Comparison of ENCODE assay signal across 24 cellular contexts in the genomic region with DNA sequence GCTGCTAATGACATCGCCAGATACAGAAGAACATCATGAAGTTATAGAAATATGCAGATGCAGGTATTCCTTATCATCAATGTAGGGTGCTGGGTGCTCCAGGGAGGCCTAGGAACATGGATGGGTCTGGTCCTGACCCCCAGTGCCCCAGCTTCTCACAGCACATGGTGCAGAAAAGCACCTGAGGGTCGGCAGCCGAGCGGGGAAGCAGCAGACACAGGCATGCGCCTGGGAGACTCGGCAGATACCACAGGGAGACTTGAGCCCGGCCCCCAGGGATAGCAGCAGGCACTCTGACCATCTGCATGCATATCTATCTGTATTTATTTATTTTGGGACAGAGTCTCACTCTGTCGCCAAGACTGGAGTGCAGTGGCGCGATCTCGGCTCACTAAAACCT. TPM values are rescaled to one million over a fixed set of nuclear protein-coding genes. Genes with fewer than 3 reads are reported as not detected.
DNase-seq lines count a peak whose midpoint lies in the region; ATAC-seq and TF ChIP-seq lines count a peak whose summit lies in the region.
"Had no signal": no experiment of that assay in that cellular context is flagged by ENCODE, and none has a peak within 500 bp of the region (broad histone marks: within the 10 kb centered on the region; RNA-seq: fewer than 3 reads in every experiment).

No MANE protein-coding gene starts in this region.

- intact Hi-C loops in PC-9 (cut with micrococcal nuclease; ENCODE audit: unreplicated experiment), result no loop called here

- no peak for ATAC-seq in activated CD8-positive, alpha-beta memory T cell treated with anti-CD3 and anti-CD28 coated beads, Interleukin-2, amount 10 ng/mL, durations not matched to agents 7 days and 5 days
- ATAC-seq in GM21529 (IDR thresholded peaks at IDR 0.05; ENCODE audit: unreplicated experiment), result no peak
- ATAC-seq: A549, GM12878 had no signal

- no peaks in the 10 kb centered on the region for H3K4me1 Mint-ChIP-seq in activated CD8-positive, alpha-beta memory T cell treated with anti-CD3 and anti-CD28 coated beads, Interleukin-2, amount 10 ng/mL, durations not matched to agents 7 days and 5 days
- H3K4me1 Mint-ChIP-seq in type B pancreatic cell (ENCODE audit: unreplicated experiment), result peaks cover 6% of the 10 kb centered on the region
- peaks cover 5% of the 10 kb centered on the region for H3K4me1 Mint-ChIP-seq in progenitor cell of endocrine pancreas (ENCODE audit: low read depth)

- no peak overlapping the region for H3K4me3 Mint-ChIP-seq in activated CD8-positive, alpha-beta memory T cell treated with anti-CD3 and anti-CD28 coated beads, Interleukin-2, amount 10 ng/mL, durations not matched to agents 7 days and 5 days
- no peak overlapping the region for H3K4me3 Mint-ChIP-seq in type B pancreatic cell
- no peak overlapping the region for H3K4me3 Mint-ChIP-seq in progenitor cell of endocrine pancreas (ENCODE audit: low read depth)
- H3K4me3 Mint-ChIP-seq: B cell; CD4-positive, CD25-positive, alpha-beta regulatory T cell had no signal

- H3K4me2 ChIP-seq in PC-9 (no peak overlapping the region), hepatocyte (no peak overlapping the region)
- H3K4me2 ChIP-seq: A549 had no signal

- no peaks in the 10 kb centered on the region for H3K79me2 ChIP-seq in PC-9 (ENCODE audit: low read depth)
- no peaks in the 10 kb centered on the region for H3K79me2 ChIP-seq in hepatocyte

- 85% methylated on average over 11 of the region's 11 CpGs for WGBS in hepatocyte (ENCODE audit: low lambda C conversion rate, missing lambda C conversion rate)

- BruUV-seq in PC-9 (replicated peaks; lab: Mats Ljungman, UMichigan), result no TSS peak

- H3K4me3 ChIP-seq in PC-9 (no peak overlapping the region), hepatocyte (no peak overlapping the region)
- H3K4me3 ChIP-seq: A549, GM12878, GM23248, HAP-1, SK-N-MC had no signal

- CTCF ChIA-PET in activated CD8-positive, alpha-beta memory T cell treated with anti-CD3 and anti-CD28 coated beads, Interleukin-2, amount 10 ng/mL, durations not matched to agents 7 days and 5 days (lab: Charles Lee), result no interaction called here
- CTCF ChIA-PET in PC-9 (lab: Charles Lee), result no interaction called here

- 0 out of 2 replicates have a peak overlapping the region, but pooled peaks have one; percentile 9 for H3K27ac ChIP-seq in PC-9
- peak overlapping the region; percentile 76 for H3K27ac ChIP-seq in hepatocyte
- H3K27ac ChIP-seq: A549, GM23248, SK-N-MC had no signal

- H3F3A ChIP-seq in PC-9 (ENCODE audit: insufficient read depth, low read depth), result peaks cover 15% of the 10 kb centered on the region

- no peak for TF ChIP-seq CTCF in PC-9 (conservative IDR thresholded peaks at IDR 0.05)
- TF ChIP-seq CTCF in hepatocyte (IDR thresholded peaks at IDR 0.05; ENCODE audit: poor library complexity), result no peak
- TF ChIP-seq CTCF in type B pancreatic cell (conservative IDR thresholded peaks at IDR 0.05), result no peak
- no peak for TF ChIP-seq CTCF in progenitor cell of endocrine pancreas (IDR thresholded peaks at IDR 0.05; ENCODE audit: unreplicated experiment)

- no peaks in the 10 kb centered on the region for H3K9me3 ChIP-seq in PC-9 (ENCODE audit: insufficient read depth, low read depth)
- no peaks in the 10 kb centered on the region for H3K9me3 ChIP-seq in hepatocyte (ENCODE audit: low read depth)
- H3K9me3 ChIP-seq: A549, HAP-1 had no signal

- peaks cover 2% of the 10 kb centered on the region for H3K9me3 Mint-ChIP-seq in activated CD8-positive, alpha-beta memory T cell treated with anti-CD3 and anti-CD28 coated beads, Interleukin-2, amount 10 ng/mL, durations not matched to agents 7 days and 5 days (ENCODE audit: low read depth)
- no peaks in the 10 kb centered on the region for H3K9me3 Mint-ChIP-seq in type B pancreatic cell
- H3K9me3 Mint-ChIP-seq in progenitor cell of endocrine pancreas (ENCODE audit: low read depth), result peaks cover 10% of the 10 kb centered on the region
- H3K9me3 Mint-ChIP-seq: CD4-positive, CD25-positive, alpha-beta regulatory T cell had no signal

- no peaks in the 10 kb centered on the region for H3K9me2 ChIP-seq in PC-9 (ENCODE audit: insufficient read depth)
- no peaks in the 10 kb centered on the region for H3K9me2 ChIP-seq in hepatocyte (replicated peaks; ENCODE audit: insufficient read depth)

- H2AFZ ChIP-seq in PC-9 (no peak overlapping the region; the same call in 1 of the 2 replicates), hepatocyte (no peak overlapping the region)
- H2AFZ ChIP-seq: GM23248 had no signal

- peak; percentile 21 for DNase-seq in activated CD8-positive, alpha-beta memory T cell treated with anti-CD3 and anti-CD28 coated beads, Interleukin-2, amount 10 ng/mL, durations not matched to agents 7 days and 5 days
- DNase-seq in activated CD8-positive, alpha-beta memory T cell treated with anti-CD3 and anti-CD28 coated beads, Interleukin-2, amount 50 U/mL, for 48 hours, result no peak
- DNase-seq in PC-9 (no peak), hepatocyte (ENCODE audit: low spot score) (no peak), type B pancreatic cell (ENCODE audit: extremely low spot score, unreplicated experiment) (peak; percentile 60), progenitor cell of endocrine pancreas (ENCODE audit: low spot score, unreplicated experiment) (no peak), A172 (ENCODE audit: low spot score) (no peak)
- DNase-seq: CD4-positive, CD25-positive, alpha-beta regulatory T cell; COR-L47; DMS 273 treated with DMSO at 0.1 percent for 48 hours; GM23248; KG1; NCI-H1105 treated with DMSO at 0.1 percent for 48 hours; NCI-H2029 treated with DMSO at 0.1 percent for 48 hours; NCI-H226; NCI-H510A treated with DMSO at 0.1 percent for 48 hours; NCI-H748 treated with DMSO at 0.1 percent for 48 hours; SHP77 had no signal

- H3K36me3 ChIP-seq in PC-9 (ENCODE audit: low read depth), result no peaks in the 10 kb centered on the region
- H3K36me3 ChIP-seq in hepatocyte (replicated peaks; ENCODE audit: insufficient read depth, low read depth), result no peaks in the 10 kb centered on the region
- H3K36me3 ChIP-seq: HAP-1 had no signal

- no peak overlapping the region for H3K27ac Mint-ChIP-seq in activated CD8-positive, alpha-beta memory T cell treated with anti-CD3 and anti-CD28 coated beads, Interleukin-2, amount 10 ng/mL, durations not matched to agents 7 days and 5 days
- peak overlapping the region; percentile 70 for H3K27ac Mint-ChIP-seq in type B pancreatic cell
- no peak overlapping the region for H3K27ac Mint-ChIP-seq in progenitor cell of endocrine pancreas
- H3K27ac Mint-ChIP-seq: B cell; CD4-positive, CD25-positive, alpha-beta regulatory T cell had no signal

- POLR2A ChIA-PET in PC-9 (lab: Charles Lee; ENCODE audit: unreplicated experiment), result no interaction called here

- H3K4me1 ChIP-seq in PC-9 (replicated peaks; ENCODE audit: insufficient read depth), result peaks cover 8% of the 10 kb centered on the region
- H3K4me1 ChIP-seq in hepatocyte (ENCODE audit: insufficient read depth), result no peaks in the 10 kb centered on the region
- H3K4me1 ChIP-seq: A549, HAP-1 had no signal

- H3K27me3 Mint-ChIP-seq in activated CD8-positive, alpha-beta memory T cell treated with anti-CD3 and anti-CD28 coated beads, Interleukin-2, amount 10 ng/mL, durations not matched to agents 7 days and 5 days, result peaks cover 6% of the 10 kb centered on the region
- H3K27me3 Mint-ChIP-seq in type B pancreatic cell, result peaks cover 3% of the 10 kb centered on the region
- peaks cover 6% of the 10 kb centered on the region for H3K27me3 Mint-ChIP-seq in progenitor cell of endocrine pancreas

- no peaks in the 10 kb centered on the region for H3K36me3 Mint-ChIP-seq in activated CD8-positive, alpha-beta memory T cell treated with anti-CD3 and anti-CD28 coated beads, Interleukin-2, amount 10 ng/mL, durations not matched to agents 7 days and 5 days
- H3K36me3 Mint-ChIP-seq in type B pancreatic cell (peaks cover 4% of the 10 kb centered on the region), progenitor cell of endocrine pancreas (ENCODE audit: insufficient read depth) (peaks cover 1% of the 10 kb centered on the region)
- H3K36me3 Mint-ChIP-seq: CD4-positive, CD25-positive, alpha-beta regulatory T cell had no signal

- H4K20me1 ChIP-seq in PC-9 (ENCODE audit: insufficient read depth), result no peaks in the 10 kb centered on the region
- no peaks in the 10 kb centered on the region for H4K20me1 ChIP-seq in hepatocyte (ENCODE audit: insufficient read depth, poor library complexity, severe bottlenecking)

- H3K27me3 ChIP-seq in PC-9 (ENCODE audit: insufficient read depth, low read depth), result no peaks in the 10 kb centered on the region
- H3K27me3 ChIP-seq in hepatocyte, result no peaks in the 10 kb centered on the region

RNA-seq across cellular contexts. Expression of gene TMEM18, which starts 43.2 kb away (rescaled TPM):
- total RNA-seq in activated CD8-positive, alpha-beta memory T cell treated with anti-CD3 and anti-CD28 coated beads, Interleukin-2, amount 10 ng/mL, durations not matched to agents 7 days and 5 days, result 10 to 100 TPM; 22.1 to 25.6 TPM
- total RNA-seq in PC-9 (2021), result 30.5 and 32.4 TPM in 2 replicates
- total RNA-seq in hepatocyte, result 35.2 and 35.4 TPM in 2 replicates
- 43.1 and 47.1 TPM in 2 replicates for polyA plus RNA-seq in hepatocyte
- 22.8 and 27.4 TPM in 2 replicates for total RNA-seq in type B pancreatic cell (ENCODE audit: low replicate concordance)
- 19.3 and 24.8 TPM in 2 replicates for total RNA-seq in progenitor cell of endocrine pancreas
- 32.6 and 75.0 TPM in 2 replicates for total RNA-seq in A172 (2014; rRNA removed; shearing (Covaris generic))

Comparison
In these comparisons a context has a peak if more than half of its experiments do, and no peak if none do; other contexts are left out.
1. DNase-seq: peak in activated CD8-positive, alpha-beta memory T cell treated with anti-CD3 and anti-CD28 coated beads, Interleukin-2, amount 10 ng/mL, durations not matched to agents 7 days and 5 days (single experiment) and type B pancreatic cell (single experiment); none in activated CD8-positive, alpha-beta memory T cell treated with anti-CD3 and anti-CD28 coated beads, Interleukin-2, amount 50 U/mL, for 48 hours (single experiment), PC-9 (0 of 2), hepatocyte (single experiment), progenitor cell of endocrine pancreas (single experiment) and A172 (single experiment).